In genomic region chr2:219249203-219249980, GRCh38 we compare ENCODE assay signal across 8 cellular contexts. TPM values are rescaled to one million over a fixed set of nuclear protein-coding genes. Genes with fewer than 3 reads are reported as not detected.
DNase-seq lines count a peak whose midpoint lies in the region; ATAC-seq and TF ChIP-seq lines count a peak whose summit lies in the region.

No MANE protein-coding gene starts in this region.

- intact Hi-C loops in A673 (cut with micrococcal nuclease; ENCODE audit: unreplicated experiment) (no loop called here), natural killer cell (cut with micrococcal nuclease) (no loop called here)

- peaks cover 43% of the 10 kb centered on the region for H3K4me1 ChIP-seq in A673 (ENCODE audit: insufficient read depth, low read length, poor library complexity, severe bottlenecking)

- CTCF ChIA-PET in A673 (lab: Charles Lee), result interaction anchor here (0.9 to 1.0 kb wide), 2 partner anchors 28 to 46 kb away, joined by 3 read pairs; no protein-coding TSS in a partner anchor

- peak; percentile 29 for ATAC-seq in GM18499 (IDR thresholded peaks at IDR 0.05; ENCODE audit: insufficient read depth, unreplicated experiment)
- ATAC-seq in HG03066 (IDR thresholded peaks at IDR 0.05; ENCODE audit: low read depth, unreplicated experiment), result peak; percentile 35
- no peak for ATAC-seq in activated T-cell treated with anti-CD3 and anti-CD28 coated beads, Interleukin-2, amount 50 U/mL, for 4 hours
- ATAC-seq in natural killer cell, result no peak

- H3K36me3 Mint-ChIP-seq in activated T-cell treated with anti-CD3 and anti-CD28 coated beads, Interleukin-2, amount 50 U/mL, for 4 hours (ENCODE audit: insufficient read depth), result peaks cover 30% of the 10 kb centered on the region
- no peaks in the 10 kb centered on the region for H3K36me3 Mint-ChIP-seq in natural killer cell

- no peaks in the 10 kb centered on the region for H3K27me3 Mint-ChIP-seq in activated T-cell treated with anti-CD3 and anti-CD28 coated beads, Interleukin-2, amount 50 U/mL, for 4 hours (ENCODE audit: low read depth)
- no peaks in the 10 kb centered on the region for H3K27me3 Mint-ChIP-seq in natural killer cell (ENCODE audit: low read depth in 2 of 2)

- peak overlapping the region; percentile 86 to 98 for H3K27ac Mint-ChIP-seq in natural killer cell

- no peaks in the 10 kb centered on the region for H3K9me3 Mint-ChIP-seq in activated T-cell treated with anti-CD3 and anti-CD28 coated beads, Interleukin-2, amount 50 U/mL, for 4 hours
- H3K9me3 Mint-ChIP-seq in natural killer cell, result no peaks in the 10 kb centered on the region

- POLR2A ChIA-PET in A673 (lab: Charles Lee; ENCODE audit: low non-redundant PET), result no interaction called here

- H3K4me1 Mint-ChIP-seq in activated T-cell treated with anti-CD3 and anti-CD28 coated beads, Interleukin-2, amount 50 U/mL, for 4 hours (ENCODE audit: low read depth), result peaks cover 74% of the 10 kb centered on the region
- peaks cover 54 to 84% of the 10 kb centered on the region in 2 donors for H3K4me1 Mint-ChIP-seq in natural killer cell

- no peaks in the 10 kb centered on the region for H3K9me3 ChIP-seq in A673 (ENCODE audit: low read depth, low read length, poor library complexity, severe bottlenecking)

- peaks cover 4% of the 10 kb centered on the region for H3K27me3 ChIP-seq in A673 (replicated peaks; ENCODE audit: insufficient read depth, low read depth, low read length, poor library complexity)

- H3K27ac ChIP-seq in A673 (ENCODE audit: low read depth, low read length, poor library complexity, severe bottlenecking), result peak overlapping the region; percentile 87

- DNase-seq in A673 (ENCODE audit: low spot score) (peak; percentile 93), NCI-H460 (ENCODE audit: extremely low read depth, low read depth) (peak; percentile 46), fibroblast of mammary gland (ENCODE audit: low read depth) (peak; percentile 83), natural killer cell (no peak), KG1 (lab: John Stamatoyannopoulos, UW) (no peak)
- DNase-seq in activated T-cell treated with anti-CD3 and anti-CD28 coated beads, Interleukin-2, amount 50 U/mL, for 4 hours, result peak; percentile 29

- peak overlapping the region; percentile 86 for H3K4me3 Mint-ChIP-seq in activated T-cell treated with anti-CD3 and anti-CD28 coated beads, Interleukin-2, amount 50 U/mL, for 4 hours
- peak overlapping the region; percentile 61 for H3K4me3 Mint-ChIP-seq in natural killer cell

- TF ChIP-seq CTCF in A673 (conservative IDR thresholded peaks at IDR 0.05; ENCODE audit: low read depth, low read length), result no peak
- no peak for TF ChIP-seq CTCF in fibroblast of mammary gland (conservative IDR thresholded peaks at IDR 0.05; ENCODE audit: control insufficient read depth, insufficient read depth, low read depth, low read length)
- no peak for TF ChIP-seq CTCF in natural killer cell (IDR thresholded peaks at IDR 0.05)

- peaks cover 10% of the 10 kb centered on the region for H3K36me3 ChIP-seq in A673 (ENCODE audit: insufficient read depth, low read length, poor library complexity, severe bottlenecking)

- H3K4me3 ChIP-seq in A673 (ENCODE audit: low read depth, low read length, poor library complexity, severe bottlenecking) (no peak overlapping the region), fibroblast of mammary gland (ENCODE audit: control insufficient read depth, low read depth, low read length) (no peak overlapping the region)

- BruUV-seq in A673 (replicated peaks; lab: Mats Ljungman, UMichigan), result no TSS peak

RNA-seq across cellular contexts. Expression of gene TUBA4B, which starts 3.7 kb away (rescaled TPM):
- total RNA-seq in A673 (2021), result not detected in 2 replicates
- not detected in 2 replicates for total RNA-seq in NCI-H460 (2014; rRNA removed; shearing (Covaris generic))
- polyA plus RNA-seq in NCI-H460 (2014; cell fraction: nucleus; rRNA removed), result not detected in 2 replicates
- total RNA-seq in activated T-cell treated with anti-CD3 and anti-CD28 coated beads, Interleukin-2, amount 50 U/mL, for 4 hours, result not detected
- not detected for total RNA-seq in natural killer cell

RNA-seq across cellular contexts. Expression of gene STK16, which starts 4.1 kb away (rescaled TPM):
- total RNA-seq in A673 (2021) (22.0 and 27.6 TPM in 2 replicates), natural killer cell (10 to 100 TPM; 28.7 to 32.5 (median 32.4) TPM)
- total RNA-seq in NCI-H460 (2014; rRNA removed; shearing (Covaris generic)), result 20.9 and 25.3 TPM in 2 replicates
- 28.5 and 34.8 TPM in 2 replicates for polyA plus RNA-seq in NCI-H460 (2014; cell fraction: nucleus; rRNA removed)
- total RNA-seq in activated T-cell treated with anti-CD3 and anti-CD28 coated beads, Interleukin-2, amount 50 U/mL, for 4 hours, result 10 to 100 TPM; 19.1 to 21.3 (median 21.0) TPM

RNA-seq across cellular contexts. Expression of gene GLB1L, which starts 4.1 kb away (rescaled TPM):
- total RNA-seq in A673 (2021) (6.9 and 8.4 TPM in 2 replicates), natural killer cell (1 to 10 TPM; 4.3 to 7.7 (median 4.5) TPM)
- 14.0 and 15.8 TPM in 2 replicates for total RNA-seq in NCI-H460 (2014; rRNA removed; shearing (Covaris generic))
- 17.0 and 21.0 TPM in 2 replicates for polyA plus RNA-seq in NCI-H460 (2014; cell fraction: nucleus; rRNA removed)
- total RNA-seq in activated T-cell treated with anti-CD3 and anti-CD28 coated beads, Interleukin-2, amount 50 U/mL, for 4 hours, result 1 to 10 TPM; 2.3 to 3.2 (median 3.0) TPM

RNA-seq across cellular contexts. Expression of gene TUBA4A, which starts 4.3 kb away (rescaled TPM):
- total RNA-seq in A673 (2021) (62.9 and 68.0 TPM in 2 replicates), natural killer cell (100 to 1,000 TPM; 145 to 188 (median 146) TPM)
- total RNA-seq in NCI-H460 (2014; rRNA removed; shearing (Covaris generic)), result 32.9 and 39.4 TPM in 2 replicates
- 58.2 and 78.0 TPM in 2 replicates for polyA plus RNA-seq in NCI-H460 (2014; cell fraction: nucleus; rRNA removed)
- total RNA-seq in activated T-cell treated with anti-CD3 and anti-CD28 coated beads, Interleukin-2, amount 50 U/mL, for 4 hours, result 100 to 1,000 TPM; 167 to 201 (median 190) TPM

RNA-seq across cellular contexts. Expression of gene ANKZF1, which starts 19.8 kb away (rescaled TPM):
- total RNA-seq in A673 (2021) (30.6 and 39.1 TPM in 2 replicates), natural killer cell (100 to 1,000 TPM; 100 to 148 (median 117) TPM)
- total RNA-seq in NCI-H460 (2014; rRNA removed; shearing (Covaris generic)), result 38.8 and 48.0 TPM in 2 replicates
- polyA plus RNA-seq in NCI-H460 (2014; cell fraction: nucleus; rRNA removed), result 123 and 171 TPM in 2 replicates
- 10 to 100 TPM; 40.8 to 52.1 (median 45.5) TPM for total RNA-seq in activated T-cell treated with anti-CD3 and anti-CD28 coated beads, Interleukin-2, amount 50 U/mL, for 4 hours

Comparison
In these comparisons a context has a peak if more than half of its experiments do, and no peak if none do; other contexts are left out.
1. DNase-seq: peak in A673 (single experiment), NCI-H460 (single experiment), activated T-cell treated with anti-CD3 and anti-CD28 coated beads, Interleukin-2, amount 50 U/mL, for 4 hours (single experiment) and fibroblast of mammary gland (single experiment); none in natural killer cell (single experiment) and KG1 (single experiment).
2. ATAC-seq: peak in GM18499 (single experiment) and HG03066 (single experiment); none in activated T-cell treated with anti-CD3 and anti-CD28 coated beads, Interleukin-2, amount 50 U/mL, for 4 hours (0 of 2) and natural killer cell (0 of 3).